8 cellular contexts compared by ENCODE assay signal in genomic region chr3:119579366-119580147, GRCh38. TPM values are rescaled to one million over a fixed set of nuclear protein-coding genes. Genes with fewer than 3 reads are reported as not detected.
DNase-seq lines count a peak whose midpoint lies in the region; ATAC-seq and TF ChIP-seq lines count a peak whose summit lies in the region.

Gene ADPRH (plus strand): TSS chr3:119579492. CDS start chr3:119582170, 2,678 bp downstream.

- peak within 1 kb of the TSS; percentile 83 for H3K18ac ChIP-seq in trophoblast cell (ENCODE audit: low read length)

- H3K4me1 ChIP-seq in BLaER1 (peaks cover 15% of the 10 kb centered on the region), PC-9 (replicated peaks; ENCODE audit: insufficient read depth) (no peaks in the 10 kb centered on the region), trophoblast cell (ENCODE audit: control insufficient read depth in 1 of 2, insufficient read depth in 2 of 2, low read length in 2 of 2) (peaks cover 0 to 7% of the 10 kb centered on the region in 2 experiments)

- no peaks in the 10 kb centered on the region for H3F3A ChIP-seq in PC-9 (ENCODE audit: insufficient read depth, low read depth)

- H2BK12ac ChIP-seq in trophoblast cell (ENCODE audit: low read length) = peak within 1 kb of the TSS; percentile 80

- H3K9me3 ChIP-seq in BLaER1 = peaks cover 6% of the 10 kb centered on the region; the same call in 1 of the 2 replicates
- no peaks in the 10 kb centered on the region for H3K9me3 ChIP-seq in PC-9 (ENCODE audit: insufficient read depth, low read depth)
- H3K9me3 ChIP-seq in trophoblast cell (ENCODE audit: insufficient read depth, low read depth, low read length) = no peaks in the 10 kb centered on the region

- H3K79me1 ChIP-seq in trophoblast cell (ENCODE audit: low read length) = peaks cover 11% of the 10 kb centered on the region

- intact Hi-C loops in PC-9 (cut with micrococcal nuclease; ENCODE audit: unreplicated experiment) = loop anchor here (2.0 kb wide), 1 partner anchor 97 kb away; the partner anchor contains the start of gene COX17
- intact Hi-C loops in cardiac septum (cut with DNase I) = loop anchor here (2.0 to 10.0 kb wide), 3 partner anchors 55 to 117 kb away; partner anchors contain the start of genes COX17 and TMEM39A

- peak within 1 kb of the TSS; percentile 91 for H4K91ac ChIP-seq in trophoblast cell (ENCODE audit: low read depth, low read length)

- H4K20me1 ChIP-seq in BLaER1 (no peaks in the 10 kb centered on the region), PC-9 (ENCODE audit: insufficient read depth) (no peaks in the 10 kb centered on the region)

- H3K14ac ChIP-seq in trophoblast cell (ENCODE audit: low read length) = peak within 1 kb of the TSS; percentile 85

- H3K27ac Mint-ChIP-seq in activated naive CD8-positive, alpha-beta T cell treated with anti-CD3 and anti-CD28 coated beads for 36 hours = peak within 1 kb of the TSS; percentile 90

- WGBS in trophoblast cell (ENCODE audit: extremely low coverage, insufficient coverage, insufficient read length) = no CpG with 5 or more reads among the region's 73 CpGs

- H3K9me2 ChIP-seq in PC-9 (ENCODE audit: insufficient read depth) = no peaks in the 10 kb centered on the region

- TSS peak; percentile 85 for BruUV-seq in PC-9 (replicated peaks; lab: Mats Ljungman, UMichigan)

- H3K4ac ChIP-seq in trophoblast cell (ENCODE audit: low read depth, low read length) = peak within 1 kb of the TSS; percentile 77

- H3K9ac ChIP-seq in BLaER1 (peak within 1 kb of the TSS; percentile 49), trophoblast cell (ENCODE audit: low read length) (peak within 1 kb of the TSS; percentile 75)

- peak within 1 kb of the TSS; percentile 61 for H2BK5ac ChIP-seq in trophoblast cell (ENCODE audit: low read depth, low read length, poor library complexity)

- CTCF ChIA-PET in PC-9 (lab: Charles Lee) = no interaction called here

- ATAC-seq in GM19023 (IDR thresholded peaks at IDR 0.05; ENCODE audit: unreplicated experiment) (peak; percentile 70), HG03135 (IDR thresholded peaks at IDR 0.05; ENCODE audit: unreplicated experiment) (peak; percentile 58)

- H3K4me3 Mint-ChIP-seq in activated naive CD8-positive, alpha-beta T cell treated with anti-CD3 and anti-CD28 coated beads for 36 hours = peak within 1 kb of the TSS; percentile 93

- H2BK120ac ChIP-seq in trophoblast cell (ENCODE audit: insufficient read depth, low read length, poor library complexity) = peak within 1 kb of the TSS; percentile 85

- no peak within 1 kb of the TSS for H3K23ac ChIP-seq in trophoblast cell (ENCODE audit: low read length)

- H4K12ac ChIP-seq in trophoblast cell (ENCODE audit: low read depth, low read length) = peak within 1 kb of the TSS; percentile 84

- no peaks in the 10 kb centered on the region for H3K9me3 Mint-ChIP-seq in activated naive CD8-positive, alpha-beta T cell treated with anti-CD3 and anti-CD28 coated beads for 36 hours

- H3K4me3 ChIP-seq in BLaER1 = peak within 1 kb of the TSS; percentile 66
- peak within 1 kb of the TSS; percentile 59 for H3K4me3 ChIP-seq in PC-9
- H3K4me3 ChIP-seq in trophoblast cell (ENCODE audit: low read depth, low read length) = peak within 1 kb of the TSS; percentile 66

- H3K4me1 Mint-ChIP-seq in activated naive CD8-positive, alpha-beta T cell treated with anti-CD3 and anti-CD28 coated beads for 36 hours = peaks cover 16% of the 10 kb centered on the region

- no peak for TF ChIP-seq CTCF in PC-9 (conservative IDR thresholded peaks at IDR 0.05)

- H3K4me2 ChIP-seq in BLaER1 (peak within 1 kb of the TSS; percentile 85), PC-9 (peak within 1 kb of the TSS; percentile 82), trophoblast cell (ENCODE audit: low read length) (peak within 1 kb of the TSS; percentile 84)

- POLR2A ChIA-PET in PC-9 (lab: Charles Lee; ENCODE audit: unreplicated experiment) = interaction anchor here (0.6 to 0.7 kb wide), 3 partner anchors 19 to 976 kb away, joined by 3 to 7 read pairs (median 5); partner anchors contain the start of gene TIMMDC1

- H3K27me3 ChIP-seq in BLaER1 (peaks cover 32% of the 10 kb centered on the region), PC-9 (ENCODE audit: insufficient read depth, low read depth) (no peaks in the 10 kb centered on the region), trophoblast cell (ENCODE audit: insufficient read depth, low read length) (no peaks in the 10 kb centered on the region)

- peaks cover 1% of the 10 kb centered on the region for H3K36me3 Mint-ChIP-seq in activated naive CD8-positive, alpha-beta T cell treated with anti-CD3 and anti-CD28 coated beads for 36 hours

- peak within 1 kb of the TSS; percentile 77 for H2AFZ ChIP-seq in PC-9
- H2AFZ ChIP-seq in trophoblast cell (ENCODE audit: insufficient read depth, low read length, poor library complexity) = peak within 1 kb of the TSS; percentile 96

- H3K36me3 ChIP-seq in BLaER1 (no peaks in the 10 kb centered on the region), PC-9 (ENCODE audit: low read depth) (no peaks in the 10 kb centered on the region), trophoblast cell (ENCODE audit: control insufficient read depth in 1 of 2, insufficient read depth in 2 of 2, low read length in 2 of 2) (no peaks in the 10 kb centered on the region)

- H4K8ac ChIP-seq in trophoblast cell (ENCODE audit: low read depth, low read length) = peak within 1 kb of the TSS; percentile 71

- DNase-seq in PC-9 (peak in 1 of 2 experiments; percentile 73), cardiac septum (ENCODE audit: low spot score) (peak; percentile 92), trophoblast cell (peak; percentile 94 to 95), NCI-H2107 (lab: John Stamatoyannopoulos, UW) (no peak)
- DNase-seq in activated naive CD8-positive, alpha-beta T cell treated with anti-CD3 and anti-CD28 coated beads for 36 hours = peak; percentile 69

- H3K79me2 ChIP-seq in PC-9 (ENCODE audit: low read depth) = no peaks in the 10 kb centered on the region
- H3K79me2 ChIP-seq in trophoblast cell (ENCODE audit: control insufficient read depth, insufficient read depth, low read length, poor library complexity) = peaks cover 9% of the 10 kb centered on the region

- H2AK5ac ChIP-seq in trophoblast cell (ENCODE audit: low read length) = no peak within 1 kb of the TSS

- H3K27me3 Mint-ChIP-seq in activated naive CD8-positive, alpha-beta T cell treated with anti-CD3 and anti-CD28 coated beads for 36 hours = peaks cover 8% of the 10 kb centered on the region

- H3K27ac ChIP-seq in BLaER1 = peak within 1 kb of the TSS; percentile 30; the same call in 1 of the 2 replicates
- no peak within 1 kb of the TSS for H3K27ac ChIP-seq in PC-9
- peak within 1 kb of the TSS; percentile 23 for H3K27ac ChIP-seq in trophoblast cell (ENCODE audit: low read depth, low read length)

RNA-seq across cellular contexts. Expression of gene ADPRH, which starts in this region (rescaled TPM):
- total RNA-seq in PC-9 (2021) = 1.4 and 1.6 TPM in 2 replicates
- 1 to 10 TPM; 5.8 to 6.0 TPM for total RNA-seq in activated naive CD8-positive, alpha-beta T cell treated with anti-CD3 and anti-CD28 coated beads for 36 hours
- 10.9 TPM for total RNA-seq in cardiac septum
- polyA plus RNA-seq in trophoblast cell (2013) = 2.3 and 2.5 TPM in 2 replicates
